Comparison of ENCODE assay signal across 21 cellular contexts in the genomic region with DNA sequence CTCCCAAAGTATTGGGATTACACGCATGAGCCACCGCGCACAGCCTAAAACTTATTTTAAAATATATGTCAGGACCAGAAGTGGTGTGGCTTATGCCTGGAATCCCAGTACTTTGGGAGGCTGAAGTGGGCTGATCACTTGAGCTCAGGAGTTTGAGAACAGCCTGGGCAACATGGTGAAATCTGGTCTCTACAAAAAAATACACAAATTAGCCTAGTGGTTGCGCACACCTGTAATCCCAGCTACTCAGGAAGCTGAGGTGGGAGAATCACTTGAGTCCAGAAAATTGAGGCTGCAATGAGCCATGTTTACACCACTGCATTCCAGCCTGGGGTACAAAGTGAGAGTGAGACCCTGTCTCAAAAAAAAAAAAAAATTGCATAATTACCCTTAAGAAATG. TPM values are rescaled to one million over a fixed set of nuclear protein-coding genes. Genes with fewer than 3 reads are reported as not detected.
DNase-seq lines count a peak whose midpoint lies in the region; ATAC-seq, FAIRE-seq and TF ChIP-seq lines count a peak whose summit lies in the region.
"Had no signal": no experiment of that assay in that cellular context is flagged by ENCODE, and none has a peak within 500 bp of the region (broad histone marks: within the 10 kb centered on the region; RNA-seq: fewer than 3 reads in every experiment).

No MANE protein-coding gene starts in this region.

- no peaks in the 10 kb centered on the region for H3K36me3 ChIP-seq in astrocyte (ENCODE audit: insufficient read depth, low read length)
- H3K36me3 ChIP-seq: pancreas had no signal

- TF ChIP-seq POLR2A in GM18505 (IDR thresholded peaks at IDR 0.05; ENCODE audit: borderline replicate concordance, extremely low read depth, insufficient read depth, insufficient read length) = no peak

- peak; percentile 37 for TF ChIP-seq RAD21 in Ishikawa (IDR thresholded peaks at IDR 0.05; ENCODE audit: low read depth)

- H3K27ac Mint-ChIP-seq in astrocyte (ENCODE audit: unreplicated experiment) = no peak overlapping the region
- H3K27ac Mint-ChIP-seq: activated CD8-positive, alpha-beta T cell treated with anti-CD3 and anti-CD28 coated beads, Interleukin-2, amount 10 ng/mL, durations not matched to agents 7 days and 5 days; activated T-helper 2 cell treated with anti-CD3 and anti-CD28 coated beads, Interferon-gamma antibody, Interleukin-2, Interleukin-4, amounts not matched to agents 10 μg/mL and 5 μg/mL and 100 μg/mL, durations not matched to agents 14 hours and 24 hours and 36 hours had no signal

- peak; percentile 61 for ATAC-seq in left lobe of liver
- ATAC-seq in GM18519 (IDR thresholded peaks at IDR 0.05; ENCODE audit: low FRiP score, unreplicated experiment) = no peak
- ATAC-seq in GM19324 (IDR thresholded peaks at IDR 0.05; ENCODE audit: low FRiP score, unreplicated experiment) = no peak
- no peak for ATAC-seq in GM18505 (IDR thresholded peaks at IDR 0.05; ENCODE audit: unreplicated experiment)
- ATAC-seq: activated CD8-positive, alpha-beta T cell treated with anti-CD3 and anti-CD28 coated beads, Interleukin-2, amount 10 ng/mL, durations not matched to agents 7 days and 5 days; esophagus mucosa; pancreas had no signal

- H3K27me3 Mint-ChIP-seq in astrocyte (ENCODE audit: low read depth, unreplicated experiment) = no peaks in the 10 kb centered on the region

- no peak overlapping the region for H2AFZ ChIP-seq in astrocyte (ENCODE audit: low read depth, low read length)

- H3K4me1 Mint-ChIP-seq in astrocyte (ENCODE audit: low read depth, unreplicated experiment) = peaks cover 18% of the 10 kb centered on the region

- no peak overlapping the region for H3K9ac ChIP-seq in astrocyte (ENCODE audit: low read length)

- H4K20me1 ChIP-seq in astrocyte (ENCODE audit: insufficient read depth, low read length) = no peaks in the 10 kb centered on the region

- no peak overlapping the region for H3K4me2 ChIP-seq in astrocyte (ENCODE audit: low read length)

- H3K4me1 ChIP-seq in astrocyte (ENCODE audit: insufficient read depth, low read length) = peaks cover 18% of the 10 kb centered on the region
- H3K4me1 ChIP-seq: pancreas had no signal

- H3K4me3 ChIP-seq in GM12864 (ENCODE audit: low read depth, low read length) (no peak overlapping the region), astrocyte (ENCODE audit: insufficient read depth, low read depth, low read length) (no peak overlapping the region)
- H3K4me3 ChIP-seq: pancreas had no signal

- no peaks in the 10 kb centered on the region for H3K36me3 Mint-ChIP-seq in astrocyte (ENCODE audit: low read depth, unreplicated experiment)
- H3K36me3 Mint-ChIP-seq: CD14-positive monocyte had no signal

- no peaks in the 10 kb centered on the region for H3K9me3 Mint-ChIP-seq in astrocyte (ENCODE audit: unreplicated experiment)
- H3K9me3 Mint-ChIP-seq: activated T-helper 2 cell treated with anti-CD3 and anti-CD28 coated beads, Interferon-gamma antibody, Interleukin-2, Interleukin-4, amounts not matched to agents 10 μg/mL and 5 μg/mL and 100 μg/mL, durations not matched to agents 14 hours and 24 hours and 36 hours; CD14-positive monocyte had no signal

- DNase-seq in GM12864 (ENCODE audit: low read depth) (no peak), astrocyte (ENCODE audit: low read depth) (no peak), left lobe of liver (ENCODE audit: low spot score) (no peak), SKM-1 treated with dmso at 0.1 percent for 144 hours (lab: John Stamatoyannopoulos, UW; ENCODE audit: unreplicated experiment) (no peak)
- DNase-seq: activated CD8-positive, alpha-beta T cell treated with anti-CD3 and anti-CD28 coated beads, Interleukin-2, amount 10 ng/mL, durations not matched to agents 7 days and 5 days; amniotic stem cell; cortex of kidney; NCI-H1417 treated with DMSO at 0.1 percent for 48 hours; NCI-H345; pancreas; stimulated activated CD4-positive, alpha-beta T cell treated with anti-CD3 and anti-CD28 coated beads, Interleukin-4, amount 100 ng/mL, for 4 hours had no signal

- no peak overlapping the region for H3K27ac ChIP-seq in astrocyte (ENCODE audit: low read depth, low read length)
- H3K27ac ChIP-seq: pancreas had no signal

- TF ChIP-seq EP300 in Ishikawa (IDR thresholded peaks at IDR 0.05; ENCODE audit: borderline replicate concordance) = no peak

- FAIRE-seq in astrocyte (lab: Jason Lieb, UNC) = no peak
- FAIRE-seq: pancreas, TTC549 had no signal

- no peak overlapping the region for H3K4me3 Mint-ChIP-seq in astrocyte (ENCODE audit: unreplicated experiment)
- H3K4me3 Mint-ChIP-seq: activated CD8-positive, alpha-beta T cell treated with anti-CD3 and anti-CD28 coated beads, Interleukin-2, amount 10 ng/mL, durations not matched to agents 7 days and 5 days; CD14-positive monocyte had no signal

- no peaks in the 10 kb centered on the region for H3K9me3 ChIP-seq in astrocyte (ENCODE audit: insufficient read depth, low read depth, low read length)
- H3K9me3 ChIP-seq: pancreas had no signal

- peak; percentile 30 for TF ChIP-seq CTCF in GM12864 (IDR thresholded peaks at IDR 0.05; ENCODE audit: low read depth, low read length, missing control alignments)
- TF ChIP-seq CTCF in astrocyte (IDR thresholded peaks at IDR 0.05; ENCODE audit: insufficient read depth, low read depth, low read length) = peak; percentile 31

- H3K79me2 ChIP-seq in astrocyte (ENCODE audit: insufficient read depth, low read length) = no peaks in the 10 kb centered on the region

- no peaks in the 10 kb centered on the region for H3K27me3 ChIP-seq in astrocyte (ENCODE audit: insufficient read depth, low read length)
- H3K27me3 ChIP-seq: pancreas had no signal

TF ChIP-seq in Ishikawa, 13 proteins besides CTCF, POLR2A, EP300 and RAD21:
- TF ChIP-seq TCF12 (IDR thresholded peaks at IDR 0.05; ENCODE audit: low read depth) = no peak
- TF ChIP-seq, protein P1, sequence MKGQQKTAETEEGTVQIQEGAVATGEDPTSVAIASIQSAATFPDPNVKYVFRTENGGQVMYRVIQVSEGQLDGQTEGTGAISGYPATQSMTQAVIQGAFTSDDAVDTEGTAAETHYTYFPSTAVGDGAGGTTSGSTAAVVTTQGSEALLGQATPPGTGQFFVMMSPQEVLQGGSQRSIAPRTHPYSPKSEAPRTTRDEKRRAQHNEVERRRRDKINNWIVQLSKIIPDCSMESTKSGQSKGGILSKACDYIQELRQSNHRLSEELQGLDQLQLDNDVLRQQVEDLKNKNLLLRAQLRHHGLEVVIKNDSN (IDR thresholded peaks at IDR 0.05) = no peak
- no peak for TF ChIP-seq CEBPB (IDR thresholded peaks at IDR 0.05)
- no peak for TF ChIP-seq CREB1 (IDR thresholded peaks at IDR 0.05; ENCODE audit: low read depth)
- no peak for TF ChIP-seq MAX (IDR thresholded peaks at IDR 0.05)
- TF ChIP-seq ZBTB7A (IDR thresholded peaks at IDR 0.05; ENCODE audit: low read depth) = no peak
- TF ChIP-seq FOXM1 (IDR thresholded peaks at IDR 0.05; ENCODE audit: borderline replicate concordance, low read depth) = no peak

RNA-seq across cellular contexts. Expression of gene PXT1, which starts 13.7 kb away (rescaled TPM):
- 0.09 and 0.14 TPM in 2 replicates for total RNA-seq in astrocyte
- total RNA-seq in left lobe of liver = 0.10 TPM
- total RNA-seq: Daoy, esophagus mucosa, pancreas had no signal

RNA-seq across cellular contexts. Expression of gene KCTD20, which starts 13.9 kb away (rescaled TPM):
- total RNA-seq in astrocyte (54.8 and 56.7 TPM in 2 replicates), left lobe of liver (28.5 TPM)

RNA-seq across cellular contexts. Expression of gene ETV7, which starts 41.4 kb away (rescaled TPM):
- total RNA-seq in astrocyte (1.9 and 2.4 TPM in 2 replicates), left lobe of liver (0.13 TPM)
- total RNA-seq: OCI-LY7 had no signal
